Comparison of ENCODE assay signal across 8 cellular contexts in the genomic region with DNA sequence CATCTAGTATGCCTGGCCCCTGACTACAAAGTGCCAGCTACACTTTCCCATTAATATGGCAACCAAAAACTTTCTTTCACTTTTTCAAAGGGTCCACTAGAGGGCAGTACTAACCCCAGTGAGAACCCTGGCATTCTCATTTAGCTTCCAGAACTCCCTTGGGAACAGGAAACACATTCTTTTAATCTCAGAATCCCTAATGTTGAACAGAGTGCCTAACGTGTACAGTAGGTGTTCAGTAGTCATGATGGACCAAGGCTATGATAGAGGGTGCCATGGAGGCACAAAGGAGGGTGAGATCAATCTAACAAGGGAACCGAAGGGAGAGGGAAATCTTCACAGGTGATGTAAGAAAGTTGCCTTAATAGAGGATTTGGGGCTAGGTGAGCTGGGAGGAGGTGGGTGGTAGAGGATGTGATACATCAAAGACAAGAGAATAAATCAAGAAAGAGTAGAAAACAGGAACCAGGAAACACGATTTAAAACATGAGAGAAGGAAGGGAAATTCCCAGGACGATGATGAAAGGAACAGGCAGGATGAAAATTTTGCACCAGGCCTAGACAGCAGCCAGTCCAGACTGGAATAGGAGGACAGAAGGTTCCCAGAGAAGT. TPM values are rescaled to one million over a fixed set of nuclear protein-coding genes. Genes with fewer than 3 reads are reported as not detected.
A peak's percentile ranks its signal among the peaks of the same experiment; 100 is the strongest.
DNase-seq lines count a peak whose midpoint lies in the region; ATAC-seq and TF ChIP-seq lines count a peak whose summit lies in the region.

No MANE protein-coding gene starts in this region.

- no peak overlapping the region for H2BK5ac ChIP-seq in H9 (ENCODE audit: insufficient read length, low read length)

- no peaks in the 10 kb centered on the region for H4K20me1 ChIP-seq in H9 (ENCODE audit: control insufficient read depth, insufficient read depth, insufficient read length)

- H3K27me3 Mint-ChIP-seq in H9 (ENCODE audit: low read depth), result no peaks in the 10 kb centered on the region

- H2BK120ac ChIP-seq in H9 (ENCODE audit: low read depth, low read length, poor library complexity, severe bottlenecking), result no peak overlapping the region

- H3K4ac ChIP-seq in H9 (ENCODE audit: low read depth, low read length), result no peak overlapping the region

- in situ Hi-C loops in Caki2 (cut with HindIII; ENCODE audit: low pct_unique_long_range_greater_than_20kb, low sequenced_read_pairs), result no loop called here
- in situ Hi-C loops in astrocyte of the cerebellum (cut with HindIII; ENCODE audit: low sequenced_read_pairs), result no loop called here

- peak overlapping the region; percentile 13 for H3K27ac ChIP-seq in H9 (ENCODE audit: insufficient read length, low read depth, low read length)

- H3K27ac Mint-ChIP-seq in H9, result peak overlapping the region; percentile 0 to 95 (median 93)

- DNase-seq in Caki2 (ENCODE audit: low read depth), result peak; percentile 55
- peak; percentile 40 for DNase-seq in H9
- DNase-seq in NCI-H460 (ENCODE audit: extremely low read depth, low read depth), result peak; percentile 78
- peak; percentile 63 for DNase-seq in astrocyte of the cerebellum (ENCODE audit: low read depth)
- DNase-seq in iPS-NIHi7 (ENCODE audit: extremely low spot score), result peak; percentile 79
- DNase-seq in stromal cell of bone marrow (ENCODE audit: low read depth), result peak; percentile 49
- DNase-seq in GM19240 (ENCODE audit: insufficient read length, low spot score), result no peak

- H3K4me3 ChIP-seq in astrocyte of the cerebellum (ENCODE audit: low read depth, low read length), result no peak overlapping the region

- H3K18ac ChIP-seq in H9 (ENCODE audit: insufficient read length, low read depth, low read length), result no peak overlapping the region

- no peaks in the 10 kb centered on the region; a peak in 1 of 5 replicates for H3K9me3 Mint-ChIP-seq in H9

- no peak overlapping the region for H2AK5ac ChIP-seq in H9 (ENCODE audit: insufficient read length, low read length)

- no peak overlapping the region for H3K4me2 ChIP-seq in H9 (ENCODE audit: insufficient read depth, insufficient read length, low read length)

- H3K79me2 ChIP-seq in H9 (ENCODE audit: insufficient read depth, low read length), result 0 out of 2 replicates have a peak, but pooled peaks cover 2% of the 10 kb centered on the region

- no peak overlapping the region for H3K14ac ChIP-seq in H9 (ENCODE audit: insufficient read depth, low read length)

- no peak overlapping the region for H2BK15ac ChIP-seq in H9 (ENCODE audit: low read depth, low read length)

- no peak overlapping the region for H3K23ac ChIP-seq in H9 (ENCODE audit: insufficient read length, low read depth, low read length)

- H3K9me3 ChIP-seq in H9 (ENCODE audit: control insufficient read depth, low read depth, low read length), result no peaks in the 10 kb centered on the region

- H3K56ac ChIP-seq in H9 (ENCODE audit: insufficient read length, low read depth, low read length), result no peak overlapping the region

- peaks cover 4% of the 10 kb centered on the region; the same call in 1 of the 2 replicates for H3K4me1 ChIP-seq in H9 (ENCODE audit: insufficient read depth, low read length)

- H3K27me3 ChIP-seq in H9 (ENCODE audit: insufficient read depth, low read length), result no peaks in the 10 kb centered on the region

- H3K4me3 Mint-ChIP-seq in H9, result no peak overlapping the region; a peak in 1 of 5 replicates

- H3K79me1 ChIP-seq in H9 (ENCODE audit: insufficient read depth, low read depth, low read length, poor library complexity, severe bottlenecking), result no peaks in the 10 kb centered on the region

- H4K91ac ChIP-seq in H9 (ENCODE audit: insufficient read length, low read depth, low read length), result no peak overlapping the region

- ATAC-seq in GM19395 (IDR thresholded peaks at IDR 0.05; ENCODE audit: unreplicated experiment), result no peak

- H3K9ac ChIP-seq in H9 (ENCODE audit: extremely low read depth, insufficient read length, low read length), result no peak overlapping the region

- H3K23me2 ChIP-seq in H9 (ENCODE audit: insufficient read length, low read depth, low read length, poor library complexity, severe bottlenecking), result no peaks in the 10 kb centered on the region

- H3T11ph ChIP-seq in H9 (ENCODE audit: low read length), result no peak overlapping the region

- peaks cover 4 to 7% (median 6%) of the 10 kb centered on the region in 3 experiments; a peak in 4 of 7 replicates for H3K36me3 Mint-ChIP-seq in H9 (ENCODE audit: insufficient read depth in 1 of 3, low read depth in 3 of 3)

- no CpG with 5 or more reads among the region's 4 CpGs for WGBS in H9 (ENCODE audit: extremely low coverage, insufficient read length, low lambda C conversion rate)

- peak; percentile 86 for TF ChIP-seq CTCF in H9 (conservative IDR thresholded peaks at IDR 0.05)
- TF ChIP-seq CTCF in astrocyte of the cerebellum (IDR thresholded peaks at IDR 0.05; ENCODE audit: low read depth, low read length, missing control alignments), result peak; percentile 84

- H2BK12ac ChIP-seq in H9 (ENCODE audit: insufficient read length, low read depth, low read length), result no peak overlapping the region

- no peak overlapping the region for H2AFZ ChIP-seq in H9 (ENCODE audit: low read length)

- peaks cover 26% of the 10 kb centered on the region in 2 experiments for H3K4me1 Mint-ChIP-seq in H9

- H4K8ac ChIP-seq in H9 (replicated peaks; ENCODE audit: insufficient read length, low read depth, low read length), result no peak overlapping the region

- H2BK20ac ChIP-seq in H9 (ENCODE audit: low read depth, low read length, poor library complexity, severe bottlenecking), result no peak overlapping the region

- no peak overlapping the region for H4K5ac ChIP-seq in H9 (ENCODE audit: insufficient read length, low read depth, low read length)

RNA-seq across cellular contexts. Expression of a gene that starts 41.5 kb away (rescaled TPM):
- 54.7 and 65.7 TPM in 2 replicates for total RNA-seq in Caki2 (2014; rRNA removed; shearing (Covaris generic); ENCODE audit: low replicate concordance)
- total RNA-seq in H9 (2021), result 48.3 and 49.3 TPM in 2 replicates
- total RNA-seq in NCI-H460 (2014; rRNA removed; shearing (Covaris generic)), result 50.3 and 57.9 TPM in 2 replicates
- 59.2 and 77.1 TPM in 2 replicates for polyA plus RNA-seq in NCI-H460 (2014; cell fraction: nucleus; rRNA removed)

RNA-seq across cellular contexts. Expression of a gene that starts 41.7 kb away (rescaled TPM):
- 11.5 and 11.8 TPM in 2 replicates for total RNA-seq in Caki2 (2014; rRNA removed; shearing (Covaris generic); ENCODE audit: low replicate concordance)
- total RNA-seq in H9 (2021), result 13.8 and 14.2 TPM in 2 replicates
- total RNA-seq in NCI-H460 (2014; rRNA removed; shearing (Covaris generic)), result 37.5 and 41.1 TPM in 2 replicates
- 31.5 and 48.5 TPM in 2 replicates for polyA plus RNA-seq in NCI-H460 (2014; cell fraction: nucleus; rRNA removed)

RNA-seq across cellular contexts. Expression of a gene that starts 50.4 kb away (rescaled TPM):
- 1.2 TPM in 1 of 2 replicates, not detected in the other for total RNA-seq in Caki2 (2014; rRNA removed; shearing (Covaris generic); ENCODE audit: low replicate concordance)
- 2.1 and 2.2 TPM in 2 replicates for total RNA-seq in H9 (2021)
- 5.3 and 7.6 TPM in 2 replicates for total RNA-seq in NCI-H460 (2014; rRNA removed; shearing (Covaris generic))
- polyA plus RNA-seq in NCI-H460 (2014; cell fraction: nucleus; rRNA removed), result 4.3 and 6.0 TPM in 2 replicates
